In genomic region chr9:91837982-91838731, GRCh38 we compare ENCODE assay signal across 9 cellular contexts.
A peak's percentile ranks its signal among the peaks of the same experiment; 100 is the strongest.
DNase-seq lines count a peak whose midpoint lies in the region; ATAC-seq and TF ChIP-seq lines count a peak whose summit lies in the region.
"Had no signal": no experiment of that assay in that cellular context is flagged by ENCODE, and none has a peak within 500 bp of the region (broad histone marks: within the 10 kb centered on the region; RNA-seq: fewer than 3 reads in every experiment).

No MANE protein-coding gene starts in this region.

- no peak overlapping the region for H2AFZ ChIP-seq in neural progenitor cell (replicated peaks)

- no peak overlapping the region for H3K4me2 ChIP-seq in neural progenitor cell

- no peaks in the 10 kb centered on the region for H3K9me3 Mint-ChIP-seq in neural progenitor cell

- TF ChIP-seq CTCF in coronary artery (IDR thresholded peaks at IDR 0.05) (no peak), neural progenitor cell (IDR thresholded peaks at IDR 0.05) (no peak)

- H3K79me2 ChIP-seq in neural progenitor cell (ENCODE audit: low read depth) = peaks cover 70% of the 10 kb centered on the region

- H3K27ac ChIP-seq in coronary artery (no peak overlapping the region), neural progenitor cell (no peak overlapping the region)

- H3K27ac Mint-ChIP-seq in neural progenitor cell = peak overlapping the region; percentile 32

- H3K27me3 ChIP-seq in neural progenitor cell = no peaks in the 10 kb centered on the region

- peaks cover 5% of the 10 kb centered on the region for H3K27me3 Mint-ChIP-seq in neural progenitor cell (ENCODE audit: insufficient read depth, low read depth)

- H3K4me3 ChIP-seq in coronary artery (peak overlapping the region; percentile 55), neural progenitor cell (no peak overlapping the region)

- DNase-seq in DMS 273 (lab: John Stamatoyannopoulos, UW; ENCODE audit: unreplicated experiment) (peak; percentile 93), NCI-H2171 treated with DMSO at 0.1 percent for 48 hours (lab: John Stamatoyannopoulos, UW) (peak; percentile 87), coronary artery (ENCODE audit: low spot score) (no peak), neural progenitor cell (ENCODE audit: low spot score) (no peak), CD1c-positive myeloid dendritic cell (ENCODE audit: extremely low spot score) (no peak), middle frontal gyrus (ENCODE audit: extremely low spot score, low spot score) (no peak), nucleus accumbens (lab: John Stamatoyannopoulos, UW) (no peak)
- DNase-seq: activated CD4-positive, alpha-beta T cell treated with anti-CD3 and anti-CD28 coated beads for 4 hours had no signal

- no peaks in the 10 kb centered on the region for H3F3A ChIP-seq in neural progenitor cell (ENCODE audit: low read depth)

- no peaks in the 10 kb centered on the region for H3K36me3 ChIP-seq in neural progenitor cell

- no peak overlapping the region for H3K4me3 Mint-ChIP-seq in neural progenitor cell

- peaks cover 92% of the 10 kb centered on the region for H3K4me1 Mint-ChIP-seq in neural progenitor cell

- H3K9ac ChIP-seq in neural progenitor cell = no peak overlapping the region

- H3K4me1 ChIP-seq in neural progenitor cell = peaks cover 43% of the 10 kb centered on the region

- peaks cover 89% of the 10 kb centered on the region for H4K20me1 ChIP-seq in neural progenitor cell (ENCODE audit: low read depth)

- peaks cover 3% of the 10 kb centered on the region for H3K36me3 Mint-ChIP-seq in neural progenitor cell

- no peaks in the 10 kb centered on the region for H3K9me3 ChIP-seq in neural progenitor cell (ENCODE audit: low read depth)

- ATAC-seq in HG02852 (IDR thresholded peaks at IDR 0.05; ENCODE audit: unreplicated experiment) = no peak

Comparison
In these comparisons a context has a peak if more than half of its experiments do, and no peak if none do; other contexts are left out.
1. DNase-seq: peak in DMS 273 (single experiment) and NCI-H2171 treated with DMSO at 0.1 percent for 48 hours (single experiment); none in coronary artery (single experiment), neural progenitor cell (single experiment), CD1c-positive myeloid dendritic cell (single experiment), middle frontal gyrus (single experiment) and nucleus accumbens (0 of 56).